1 cellular context compared by ENCODE assay signal in the genomic region with DNA sequence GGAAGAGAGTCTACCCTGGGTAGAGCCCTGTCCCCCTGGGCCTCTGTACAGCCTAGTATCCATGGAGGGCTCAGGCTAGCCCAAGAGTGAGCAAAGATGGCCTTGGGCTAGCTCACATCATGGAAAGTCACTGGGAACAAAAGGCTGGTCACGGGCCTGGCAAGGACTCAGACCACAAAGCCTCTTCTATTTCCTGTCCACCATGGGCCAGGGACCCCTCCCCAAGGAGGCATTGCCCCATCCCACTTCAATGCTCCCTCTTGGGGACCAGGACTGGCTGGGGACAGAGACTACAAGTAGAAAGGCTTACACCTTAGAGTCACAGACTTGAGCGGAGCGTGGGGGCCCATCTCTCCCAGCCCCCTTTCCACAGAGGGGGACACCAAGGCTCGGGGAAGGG.
TF ChIP-seq lines count a peak whose summit lies in the region.

No MANE protein-coding gene starts in this region.

TF ChIP-seq in HepG2, 621 proteins besides CTCF, POLR2A, EP300 and RAD21:
- TF ChIP-seq ZNF3 (CRISPR knock-in tag; IDR thresholded peaks at IDR 0.05) (no peak), ZNF644 (CRISPR knock-in tag; IDR thresholded peaks at IDR 0.05; ENCODE audit: low read depth) (0 out of 2 replicates have a peak, but pooled peaks have one; percentile 29)
- TF ChIP-seq, protein P1, sequence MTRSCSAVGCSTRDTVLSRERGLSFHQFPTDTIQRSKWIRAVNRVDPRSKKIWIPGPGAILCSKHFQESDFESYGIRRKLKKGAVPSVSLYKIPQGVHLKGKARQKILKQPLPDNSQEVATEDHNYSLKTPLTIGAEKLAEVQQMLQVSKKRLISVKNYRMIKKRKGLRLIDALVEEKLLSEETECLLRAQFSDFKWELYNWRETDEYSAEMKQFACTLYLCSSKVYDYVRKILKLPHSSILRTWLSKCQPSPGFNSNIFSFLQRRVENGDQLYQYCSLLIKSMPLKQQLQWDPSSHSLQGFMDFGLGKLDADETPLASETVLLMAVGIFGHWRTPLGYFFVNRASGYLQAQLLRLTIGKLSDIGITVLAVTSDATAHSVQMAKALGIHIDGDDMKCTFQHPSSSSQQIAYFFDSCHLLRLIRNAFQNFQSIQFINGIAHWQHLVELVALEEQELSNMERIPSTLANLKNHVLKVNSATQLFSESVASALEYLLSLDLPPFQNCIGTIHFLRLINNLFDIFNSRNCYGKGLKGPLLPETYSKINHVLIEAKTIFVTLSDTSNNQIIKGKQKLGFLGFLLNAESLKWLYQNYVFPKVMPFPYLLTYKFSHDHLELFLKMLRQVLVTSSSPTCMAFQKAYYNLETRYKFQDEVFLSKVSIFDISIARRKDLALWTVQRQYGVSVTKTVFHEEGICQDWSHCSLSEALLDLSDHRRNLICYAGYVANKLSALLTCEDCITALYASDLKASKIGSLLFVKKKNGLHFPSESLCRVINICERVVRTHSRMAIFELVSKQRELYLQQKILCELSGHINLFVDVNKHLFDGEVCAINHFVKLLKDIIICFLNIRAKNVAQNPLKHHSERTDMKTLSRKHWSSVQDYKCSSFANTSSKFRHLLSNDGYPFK (CRISPR knock-in tag; IDR thresholded peaks at IDR 0.05; ENCODE audit: borderline replicate concordance): 0 out of 2 replicates have a peak, but pooled peaks have one; percentile 14
